In the genomic region with DNA sequence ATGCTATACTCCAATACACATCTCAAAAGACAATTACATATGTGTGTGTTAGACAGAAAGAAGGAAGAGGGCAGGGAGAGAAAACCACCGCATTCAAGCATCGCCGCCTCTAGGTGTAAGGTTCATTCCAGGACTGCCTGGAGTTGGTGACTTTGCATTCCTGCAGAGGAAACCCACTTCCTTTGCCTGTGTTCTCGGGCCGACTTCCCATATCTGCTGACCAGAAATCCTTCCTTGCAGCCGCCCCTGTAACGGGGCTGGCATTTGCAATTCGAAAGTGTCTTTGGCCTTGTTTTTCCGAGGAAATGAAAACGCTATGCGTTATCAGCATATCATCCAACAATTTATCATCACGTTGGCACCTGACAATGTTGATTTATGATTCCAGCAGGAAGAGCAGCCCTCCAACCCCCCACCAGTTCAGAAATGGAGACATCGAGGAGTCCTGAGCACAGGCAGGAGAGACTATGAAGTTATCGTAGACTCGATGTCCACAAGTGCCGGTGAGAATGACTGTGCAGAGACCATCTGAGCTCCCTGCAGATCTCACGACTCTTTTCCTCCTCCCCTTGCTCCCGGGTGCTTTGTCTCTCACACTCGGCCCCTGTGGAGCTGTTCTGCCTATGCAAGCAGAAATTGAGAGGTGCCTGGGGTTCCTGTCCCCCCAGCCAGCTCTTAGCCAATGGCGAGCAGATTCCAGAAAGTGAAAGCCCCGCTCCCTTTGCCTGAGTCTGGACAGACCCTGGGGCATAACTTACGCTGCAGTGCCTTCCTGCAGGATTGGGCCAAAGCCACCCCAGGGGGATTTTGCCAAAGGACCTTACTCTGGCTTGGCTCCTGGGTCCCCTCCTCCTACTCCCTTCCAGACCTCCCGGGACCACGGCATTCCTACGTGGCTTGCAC, we compare ENCODE assay signal across 8 cellular contexts.
DNase-seq lines count a peak whose midpoint lies in the region; TF ChIP-seq lines count a peak whose summit lies in the region.

No MANE protein-coding gene starts in this region.

- no peak overlapping the region for H3K27ac ChIP-seq in urinary bladder (ENCODE audit: low read depth)
- H3K27ac ChIP-seq in Karpas-422 (ENCODE audit: low read length): no peak overlapping the region
- peak overlapping the region in 1 of 2 donors; percentile 7 for H3K27ac ChIP-seq in prostate gland

- peaks cover 14% of the 10 kb centered on the region for H3K4me1 Mint-ChIP-seq in activated naive CD4-positive, alpha-beta T cell treated with anti-CD3 and anti-CD28 coated beads, Interleukin-2, amount 50 U/mL, for 24 hours
- H3K4me1 Mint-ChIP-seq in chondrocyte (ENCODE audit: low read depth): peaks cover 28% of the 10 kb centered on the region

- H3K27me3 ChIP-seq in Karpas-422 (ENCODE audit: low read length) (no peaks in the 10 kb centered on the region), prostate gland (replicated peaks; ENCODE audit: insufficient read depth) (no peaks in the 10 kb centered on the region)

- intact Hi-C loops in prostate gland (cut with DNase I): no loop called here

- no peaks in the 10 kb centered on the region for H3K79me2 ChIP-seq in Karpas-422 (ENCODE audit: low read length)

- no peak for DNase-seq in activated naive CD4-positive, alpha-beta T cell (lab: John Stamatoyannopoulos, UW)
- DNase-seq in chondrocyte (ENCODE audit: low spot score) (no peak), medulla oblongata (ENCODE audit: extremely low spot score) (peak; percentile 50), Karpas-422 (no peak), prostate gland (ENCODE audit: low spot score) (no peak), OCI-M2 (lab: John Stamatoyannopoulos, UW; ENCODE audit: unreplicated experiment) (no peak)

- H3K27me3 Mint-ChIP-seq in activated naive CD4-positive, alpha-beta T cell treated with anti-CD3 and anti-CD28 coated beads, Interleukin-2, amount 50 U/mL, for 24 hours: no peaks in the 10 kb centered on the region
- H3K27me3 Mint-ChIP-seq in chondrocyte (ENCODE audit: low read depth): no peaks in the 10 kb centered on the region

- H3K4me1 ChIP-seq in urinary bladder (ENCODE audit: insufficient read depth): no peaks in the 10 kb centered on the region
- H3K4me1 ChIP-seq in Karpas-422 (ENCODE audit: low read length): no peaks in the 10 kb centered on the region
- no peaks in the 10 kb centered on the region for H3K4me1 ChIP-seq in prostate gland (replicated peaks)

- no peaks in the 10 kb centered on the region for H3K36me3 Mint-ChIP-seq in activated naive CD4-positive, alpha-beta T cell treated with anti-CD3 and anti-CD28 coated beads, Interleukin-2, amount 50 U/mL, for 24 hours
- H3K36me3 Mint-ChIP-seq in chondrocyte (ENCODE audit: low read depth): no peaks in the 10 kb centered on the region

- no peaks in the 10 kb centered on the region for H3K9me2 ChIP-seq in Karpas-422 (replicated peaks; ENCODE audit: insufficient read depth, low read length)

- no peak overlapping the region for H3K9ac ChIP-seq in Karpas-422 (ENCODE audit: low read length)

- peak overlapping the region; percentile 46 for H3K27ac Mint-ChIP-seq in activated naive CD4-positive, alpha-beta T cell treated with anti-CD3 and anti-CD28 coated beads, Interleukin-2, amount 50 U/mL, for 24 hours
- peak overlapping the region; percentile 100 for H3K27ac Mint-ChIP-seq in chondrocyte (ENCODE audit: unreplicated experiment)

- no peak overlapping the region for H3K4me2 ChIP-seq in Karpas-422 (ENCODE audit: low read depth, low read length, poor library complexity, severe bottlenecking)

- no peaks in the 10 kb centered on the region for H4K20me1 ChIP-seq in Karpas-422 (ENCODE audit: insufficient read depth, low read depth, low read length)

- H3K9me3 ChIP-seq in Karpas-422 (ENCODE audit: low read length) (no peaks in the 10 kb centered on the region), prostate gland (no peaks in the 10 kb centered on the region)

- TF ChIP-seq CTCF in chondrocyte (IDR thresholded peaks at IDR 0.05) (no peak), prostate gland (IDR thresholded peaks at IDR 0.05) (peak in 1 of 4 experiments; percentile 3)

- H3K4me3 ChIP-seq in urinary bladder (ENCODE audit: low read depth, low read length): peak overlapping the region; percentile 3
- H3K4me3 ChIP-seq in Karpas-422 (ENCODE audit: low read length): no peak overlapping the region
- H3K4me3 ChIP-seq in prostate gland: no peak overlapping the region

- H3K36me3 ChIP-seq in urinary bladder (ENCODE audit: insufficient read depth) (no peaks in the 10 kb centered on the region), Karpas-422 (ENCODE audit: insufficient read depth, low read length) (no peaks in the 10 kb centered on the region), prostate gland (no peaks in the 10 kb centered on the region)

- no peaks in the 10 kb centered on the region for H3K9me3 Mint-ChIP-seq in activated naive CD4-positive, alpha-beta T cell treated with anti-CD3 and anti-CD28 coated beads, Interleukin-2, amount 50 U/mL, for 24 hours
- H3K9me3 Mint-ChIP-seq in chondrocyte (ENCODE audit: low read depth): no peaks in the 10 kb centered on the region

- no peak overlapping the region for H2AFZ ChIP-seq in Karpas-422 (ENCODE audit: low read length)

- peak overlapping the region; percentile 61 for H3K4me3 Mint-ChIP-seq in activated naive CD4-positive, alpha-beta T cell treated with anti-CD3 and anti-CD28 coated beads, Interleukin-2, amount 50 U/mL, for 24 hours
- peak overlapping the region; percentile 71 for H3K4me3 Mint-ChIP-seq in chondrocyte (ENCODE audit: unreplicated experiment)

- 18% methylated on average over 25 of the region's 25 CpGs for WGBS in urinary bladder
- 37% methylated on average over 25 of the region's 25 CpGs for WGBS in prostate gland

- no peak for TF ChIP-seq POLR2A in prostate gland (IDR thresholded peaks at IDR 0.05)
